Comparison of ENCODE assay signal across 14 cellular contexts in genomic region chr17:57619061-57619937, GRCh38.
A peak's percentile ranks its signal among the peaks of the same experiment; 100 is the strongest.
DNase-seq lines count a peak whose midpoint lies in the region; ATAC-seq, FAIRE-seq and TF ChIP-seq lines count a peak whose summit lies in the region.
"Had no signal": no experiment of that assay in that cellular context is flagged by ENCODE, and none has a peak within 500 bp of the region (broad histone marks: within the 10 kb centered on the region; RNA-seq: fewer than 3 reads in every experiment).

No MANE protein-coding gene starts in this region.

- H3K4ac ChIP-seq in IMR-90 (ENCODE audit: low read depth, low read length) = 0 out of 2 replicates have a peak overlapping the region, but pooled peaks have one; percentile 42

- 0 out of 2 replicates have a peak overlapping the region, but pooled peaks have one; percentile 36 for H2BK20ac ChIP-seq in IMR-90 (ENCODE audit: low read depth, low read length)

- peaks cover 13% of the 10 kb centered on the region for H3K4me1 Mint-ChIP-seq in T-helper 2 cell treated with Interferon-gamma antibody and Interleukin-4, amounts not matched to agents 5 μg/mL and 100 μg/mL, for 36 hours (ENCODE audit: low read depth)

- H3K9me1 ChIP-seq in IMR-90 (ENCODE audit: insufficient read depth, low read length) = peaks cover 23% of the 10 kb centered on the region; the same call in 1 of the 2 replicates

- H4K20me1 ChIP-seq in IMR-90 (ENCODE audit: insufficient read depth, low read length) (no peaks in the 10 kb centered on the region), GM12878 (ENCODE audit: control insufficient read depth, insufficient read depth) (no peaks in the 10 kb centered on the region; the same call in 1 of the 2 replicates)

- H4K91ac ChIP-seq in IMR-90 (ENCODE audit: insufficient read depth, low read depth, low read length) = no peak overlapping the region

- H3K9me3 ChIP-seq in IMR-90 (ENCODE audit: control insufficient read depth, insufficient read depth, low read length) (no peaks in the 10 kb centered on the region), GM12878 (replicated peaks; ENCODE audit: control insufficient read depth, insufficient read depth, low read length) (no peaks in the 10 kb centered on the region; the same call in 2 of the 3 replicates)

- CTCF ChIA-PET in IMR-90 (lab: Yijun Ruan, JAX) = interaction anchor here (0.6 to 1.6 kb wide), 3 partner anchors 14 to 53 kb away, joined by 3 to 6 read pairs (median 3); no protein-coding TSS in a partner anchor
- CTCF ChIA-PET in GM12878 (lab: Yijun Ruan, JAX) = no interaction called here

- ATAC-seq in IMR-90 (ENCODE audit: low read depth) = peak; percentile 63; the same call in 1 of the 2 replicates
- no peak for ATAC-seq in GM12878
- ATAC-seq: activated CD8-positive, alpha-beta T cell treated with anti-CD3 and anti-CD28 coated beads for 36 hours; natural killer cell had no signal

- TF ChIP-seq RAD21 in IMR-90 (IDR thresholded peaks at IDR 0.05; ENCODE audit: low read length) (no peak), GM12878 (IDR thresholded peaks at IDR 0.05; ENCODE audit: insufficient read depth, low read depth, low read length) (no peak)

- no peak overlapping the region for H2BK120ac ChIP-seq in IMR-90 (ENCODE audit: low read depth, low read length)

- TF ChIP-seq CTCF in IMR-90 (conservative IDR thresholded peaks at IDR 0.05; ENCODE audit: low read depth, low read length) = no peak
- TF ChIP-seq CTCF in GM12878 (IDR thresholded peaks at IDR 0.05 in 2 of 3, conservative IDR thresholded peaks at IDR 0.05 in 1 of 3; ENCODE audit: control insufficient read depth in 2 of 3, extremely low read depth in 1 of 3, insufficient read depth in 1 of 3, low read depth in 3 of 3, low read length in 3 of 3) = no peak

- no peak overlapping the region for H3K14ac ChIP-seq in IMR-90 (replicated peaks; ENCODE audit: low read depth, low read length)

- H2BK5ac ChIP-seq in IMR-90 (ENCODE audit: low read depth, low read length, poor library complexity, severe bottlenecking) = peak overlapping the region; percentile 9

- H3K4me3 Mint-ChIP-seq in T-helper 2 cell treated with Interferon-gamma antibody and Interleukin-4, amounts not matched to agents 5 μg/mL and 100 μg/mL, for 36 hours = no peak overlapping the region
- H3K4me3 Mint-ChIP-seq: activated CD8-positive, alpha-beta T cell treated with anti-CD3 and anti-CD28 coated beads for 36 hours; natural killer cell had no signal

- H3K27me3 Mint-ChIP-seq in T-helper 2 cell treated with Interferon-gamma antibody and Interleukin-4, amounts not matched to agents 5 μg/mL and 100 μg/mL, for 36 hours (ENCODE audit: low read depth) = no peaks in the 10 kb centered on the region
- H3K27me3 Mint-ChIP-seq: activated CD8-positive, alpha-beta T cell treated with anti-CD3 and anti-CD28 coated beads for 36 hours had no signal

- H3K9ac ChIP-seq in IMR-90 (ENCODE audit: low read depth, low read length) (no peak overlapping the region), GM12878 (ENCODE audit: control insufficient read depth, insufficient read depth, low read length) (no peak overlapping the region)

- POLR2A ChIA-PET in IMR-90 (lab: Charles Lee; ENCODE audit: unreplicated experiment) = no interaction called here
- POLR2A ChIA-PET in GM12878 (lab: Charles Lee) = no interaction called here

- no peaks in the 10 kb centered on the region for H3K27me3 ChIP-seq in IMR-90 (ENCODE audit: control insufficient read depth, insufficient read depth, low read length)
- no peaks in the 10 kb centered on the region for H3K27me3 ChIP-seq in GM12878 (replicated peaks in 1 of 2; ENCODE audit: control insufficient read depth in 2 of 2, insufficient read depth in 2 of 2, low read length in 1 of 2)

- FAIRE-seq in GM12878 (lab: Jason Lieb, UNC) = no peak

- BruUV-seq in IMR-90 (replicated peaks; lab: Mats Ljungman, UMichigan) = no TSS peak
- BruUV-seq in GM12878 (replicated peaks; lab: Mats Ljungman, UMichigan) = no TSS peak

- H2AK5ac ChIP-seq in IMR-90 (ENCODE audit: low read depth, low read length) = peak overlapping the region; percentile 18; the same call in 1 of the 2 replicates

- intact Hi-C loops in IMR-90 (cut with micrococcal nuclease) (no loop called here), GM12878 (cut with micrococcal nuclease; ENCODE audit: unreplicated experiment) (no loop called here), posterior vena cava (cut with DNase I) (no loop called here)

- H3K27ac ChIP-seq in IMR-90 (ENCODE audit: insufficient read depth, low read length) (no peak overlapping the region; the same call in 1 of the 2 replicates), GM12878 (ENCODE audit: control insufficient read depth, insufficient read depth) (no peak overlapping the region)

- 77% methylated on average over 5 of the region's 19 CpGs; no CpG with 5 or more reads in 1 of the 2 experiments for WGBS in IMR-90 (ENCODE audit: extremely low coverage in 2 of 2, insufficient read length in 1 of 2), 2 experiments
- WGBS in GM12878 (ENCODE audit: insufficient coverage, insufficient replicate concordance, low lambda C conversion rate, missing lambda C conversion rate) = 97% methylated on average over 19 of the region's 19 CpGs

- peaks cover 0 to under 1% of the 10 kb centered on the region in 2 experiments; a peak in 1 of 4 replicates for H3K79me1 ChIP-seq in IMR-90 (ENCODE audit: low read depth in 1 of 2, low read length in 2 of 2)

- peaks cover 32% of the 10 kb centered on the region for H3K36me3 Mint-ChIP-seq in T-helper 2 cell treated with Interferon-gamma antibody and Interleukin-4, amounts not matched to agents 5 μg/mL and 100 μg/mL, for 36 hours (ENCODE audit: low read depth)
- H3K36me3 Mint-ChIP-seq: natural killer cell had no signal

- peaks cover 4% of the 10 kb centered on the region for H3K9me3 Mint-ChIP-seq in T-helper 2 cell treated with Interferon-gamma antibody and Interleukin-4, amounts not matched to agents 5 μg/mL and 100 μg/mL, for 36 hours
- H3K9me3 Mint-ChIP-seq: activated CD8-positive, alpha-beta T cell treated with anti-CD3 and anti-CD28 coated beads for 36 hours; natural killer cell had no signal

- H2BK15ac ChIP-seq in IMR-90 (ENCODE audit: low read depth, low read length) = peak overlapping the region; percentile 13; the same call in 1 of the 3 replicates

- dilution Hi-C loops in IMR-90 (cut with HindIII; ENCODE audit: low sequenced_read_pairs, unreplicated experiment) = no loop called here

- RAD21 ChIA-PET in GM12878 (lab: Charles Lee; ENCODE audit: unreplicated experiment) = no interaction called here

- SMC1A ChIA-PET in GM12878 (lab: Charles Lee; ENCODE audit: uncharacterized antibody, unreplicated experiment) = interaction anchor here (1.6 kb wide), 1 partner anchor 10 kb away, joined by 3 read pairs; no protein-coding TSS in a partner anchor

- H3K27ac Mint-ChIP-seq in T-helper 2 cell treated with Interferon-gamma antibody and Interleukin-4, amounts not matched to agents 5 μg/mL and 100 μg/mL, for 36 hours = peak overlapping the region; percentile 22
- H3K27ac Mint-ChIP-seq: activated CD8-positive, alpha-beta T cell treated with anti-CD3 and anti-CD28 coated beads for 36 hours; natural killer cell had no signal

- no peak overlapping the region for H3K18ac ChIP-seq in IMR-90 (ENCODE audit: low read depth, low read length)

- H3K56ac ChIP-seq in IMR-90 (ENCODE audit: extremely low read depth, insufficient read depth, low read length) = no peak overlapping the region

- peaks cover 5% of the 10 kb centered on the region for H3K36me3 ChIP-seq in IMR-90 (ENCODE audit: control insufficient read depth, insufficient read depth, low read length)
- peaks cover 3 to 7% of the 10 kb centered on the region in 2 experiments for H3K36me3 ChIP-seq in GM12878 (ENCODE audit: control insufficient read depth in 2 of 2, insufficient read depth in 2 of 2, low read length in 1 of 2)

- H3K23ac ChIP-seq in IMR-90 (ENCODE audit: low read depth, low read length) = no peak overlapping the region

- H3K4me1 ChIP-seq in IMR-90 (ENCODE audit: control insufficient read depth, insufficient read depth, low read length) (peaks cover 18% of the 10 kb centered on the region), GM12878 (ENCODE audit: control insufficient read depth, insufficient read depth, low read length) (peaks cover 29% of the 10 kb centered on the region)

- no peak for DNase-seq in T-helper 2 cell treated with Interferon-gamma antibody and Interleukin-4, amounts not matched to agents 5 μg/mL and 100 μg/mL, for 36 hours (ENCODE audit: low spot score)
- DNase-seq in T-helper 2 cell (no peak), IMR-90 (peak; percentile 78), GM12878 (ENCODE audit: low read depth, low spot score) (no peak), posterior vena cava (ENCODE audit: low spot score) (peak; percentile 53), pons (ENCODE audit: low spot score) (no peak), nucleus accumbens (lab: John Stamatoyannopoulos, UW) (no peak), KBM-7 (no peak)
- DNase-seq: 8988T; activated CD8-positive, alpha-beta T cell treated with anti-CD3 and anti-CD28 coated beads for 36 hours; glutamatergic neuron; MM.1S; natural killer cell; NCI-H2171 had no signal

- H2AFZ ChIP-seq in IMR-90 (replicated peaks; ENCODE audit: low read length, poor library complexity) = peak overlapping the region; percentile 4
- H2AFZ ChIP-seq in GM12878 (ENCODE audit: control insufficient read depth, low read depth, low read length) = no peak overlapping the region

- H4K5ac ChIP-seq in IMR-90 (ENCODE audit: low read depth, low read length) = no peak overlapping the region

- no peak for TF ChIP-seq EP300 in GM12878 (IDR thresholded peaks at IDR 0.05; ENCODE audit: borderline replicate concordance in 1 of 2, control insufficient read depth in 1 of 2, low read depth in 2 of 2, low read length in 2 of 2)

- no peak overlapping the region for H2AK9ac ChIP-seq in IMR-90 (replicated peaks; ENCODE audit: low read depth, low read length, poor library complexity)

- in situ Hi-C loops in IMR-90 (cut with MboI; ENCODE audit: low sequenced_read_pairs) (no loop called here), GM12878 (cut with MboI) (no loop called here), KBM-7 (cut with MboI; ENCODE audit: low pct_unique_long_range_greater_than_20kb, low sequenced_read_pairs) (no loop called here)

- H3K4me2 ChIP-seq in IMR-90 (ENCODE audit: low read depth, low read length) (no peak overlapping the region), GM12878 (ENCODE audit: control insufficient read depth, insufficient read depth) (no peak overlapping the region)

- no peaks in the 10 kb centered on the region for H3K79me2 ChIP-seq in GM12878 (ENCODE audit: control insufficient read depth, insufficient read depth, low read length)

- TF ChIP-seq POLR2A in IMR-90 (IDR thresholded peaks at IDR 0.05; ENCODE audit: low read depth, low read length) = no peak
- TF ChIP-seq POLR2A in GM12878 (IDR thresholded peaks at IDR 0.05; ENCODE audit: low read depth, low read length) = 0 out of 2 replicates have a peak, but pooled peaks have one; percentile 21

- no peak overlapping the region for H3K4me3 ChIP-seq in IMR-90 (ENCODE audit: insufficient read depth, low read depth, low read length)
- H3K4me3 ChIP-seq in GM12878 = no peak overlapping the region

- H4K8ac ChIP-seq in IMR-90 (ENCODE audit: low read depth in 2 of 2, low read length in 2 of 2) = no peak overlapping the region

TF ChIP-seq in IMR-90, 13 proteins besides CTCF, POLR2A, EP300 and RAD21 (continues in another document):
- 0 out of 2 replicates have a peak, but pooled peaks have one; percentile 13 for TF ChIP-seq FOS (IDR thresholded peaks at IDR 0.05; ENCODE audit: low read depth, low read length)

Comparison
In these comparisons a context has a peak if more than half of its experiments do, and no peak if none do; other contexts are left out.
1. DNase-seq: peak in IMR-90 (single experiment) and posterior vena cava (single experiment); none in T-helper 2 cell treated with Interferon-gamma antibody and Interleukin-4, amounts not matched to agents 5 μg/mL and 100 μg/mL, for 36 hours (single experiment), T-helper 2 cell (0 of 5), GM12878 (single experiment), pons (single experiment), nucleus accumbens (0 of 56) and KBM-7 (single experiment).